In genomic region chr13:52405369-52405766, GRCh38 we compare ENCODE assay signal across 9 cellular contexts.
DNase-seq lines count a peak whose midpoint lies in the region; ATAC-seq, FAIRE-seq and TF ChIP-seq lines count a peak whose summit lies in the region.
"Had no signal": no experiment of that assay in that cellular context is flagged by ENCODE, and none has a peak within 500 bp of the region (broad histone marks: within the 10 kb centered on the region; RNA-seq: fewer than 3 reads in every experiment).

No MANE protein-coding gene starts in this region.

- no peak for DNase-seq in activated naive CD4-positive, alpha-beta T cell treated with anti-CD3 and anti-CD28 coated beads, Interleukin-2, amount 10 ng/mL, durations not matched to agents 7 days and 5 days
- no peak for DNase-seq in activated naive CD4-positive, alpha-beta T cell (lab: John Stamatoyannopoulos, UW)
- DNase-seq in cardiac fibroblast (ENCODE audit: low read depth in 2 of 2): peak in 1 of 2 donors; percentile 9
- DNase-seq in memory B cell (ENCODE audit: low spot score in 2 of 2): no peak
- peak; percentile 10 for DNase-seq in urothelium cell line (ENCODE audit: low spot score)
- DNase-seq in stimulated activated CD4-positive, alpha-beta T cell treated with anti-CD3 and anti-CD28 coated beads, Interleukin-1b, Interleukin-23, amount 100 ng/mL, for 48 hours: no peak

- peaks cover 39% of the 10 kb centered on the region for H3K27me3 Mint-ChIP-seq in activated naive CD4-positive, alpha-beta T cell treated with anti-CD3 and anti-CD28 coated beads, Interleukin-2, amount 10 ng/mL, durations not matched to agents 7 days and 5 days
- peaks cover 17% of the 10 kb centered on the region for H3K27me3 Mint-ChIP-seq in memory B cell

- no peak for TF ChIP-seq CTCF in cardiac fibroblast (IDR thresholded peaks at IDR 0.05; ENCODE audit: low read depth, low read length)

- peak overlapping the region; percentile 71 to 73 for H3K4me3 ChIP-seq in cardiac fibroblast (replicated peaks in 1 of 2; ENCODE audit: low read depth in 2 of 2, low read length in 2 of 2)

- no peak for FAIRE-seq in urothelium cell line (lab: Jason Lieb, UNC)
- FAIRE-seq: endometrium had no signal

- ATAC-seq in memory B cell (ENCODE audit: low read depth) (no peak), HG03521 (IDR thresholded peaks at IDR 0.05; ENCODE audit: unreplicated experiment) (no peak), GM21529 (IDR thresholded peaks at IDR 0.05; ENCODE audit: unreplicated experiment) (no peak)

- peaks cover 2% of the 10 kb centered on the region for H3K36me3 Mint-ChIP-seq in activated naive CD4-positive, alpha-beta T cell treated with anti-CD3 and anti-CD28 coated beads, Interleukin-2, amount 10 ng/mL, durations not matched to agents 7 days and 5 days
- H3K36me3 Mint-ChIP-seq in memory B cell: peaks cover 1% of the 10 kb centered on the region

- H3K4me3 Mint-ChIP-seq in activated naive CD4-positive, alpha-beta T cell treated with anti-CD3 and anti-CD28 coated beads, Interleukin-2, amount 10 ng/mL, durations not matched to agents 7 days and 5 days: peak overlapping the region; percentile 60
- H3K4me3 Mint-ChIP-seq in memory B cell: peak overlapping the region; percentile 78

- peaks cover 19% of the 10 kb centered on the region for H3K4me1 Mint-ChIP-seq in activated naive CD4-positive, alpha-beta T cell treated with anti-CD3 and anti-CD28 coated beads, Interleukin-2, amount 10 ng/mL, durations not matched to agents 7 days and 5 days
- peaks cover 15% of the 10 kb centered on the region for H3K4me1 Mint-ChIP-seq in memory B cell

- CTCF ChIA-PET in activated naive CD4-positive, alpha-beta T cell treated with anti-CD3 and anti-CD28 coated beads, Interleukin-2, amount 10 ng/mL, durations not matched to agents 7 days and 5 days (lab: Charles Lee): interaction anchor here (0.6 to 1.0 kb wide), 2 partner anchors 45 to 95 kb away, joined by 3 read pairs; partner anchors contain the start of gene VPS36

- no peak overlapping the region for H3K27ac Mint-ChIP-seq in activated naive CD4-positive, alpha-beta T cell treated with anti-CD3 and anti-CD28 coated beads, Interleukin-2, amount 10 ng/mL, durations not matched to agents 7 days and 5 days
- no peak overlapping the region for H3K27ac Mint-ChIP-seq in memory B cell

- H3K9me3 Mint-ChIP-seq in activated naive CD4-positive, alpha-beta T cell treated with anti-CD3 and anti-CD28 coated beads, Interleukin-2, amount 10 ng/mL, durations not matched to agents 7 days and 5 days: no peaks in the 10 kb centered on the region
- H3K9me3 Mint-ChIP-seq in memory B cell: no peaks in the 10 kb centered on the region
